Comparison of ENCODE assay signal across 2 cellular contexts in genomic region chr11:128733440-128734115, GRCh38.
A peak's percentile ranks its signal among the peaks of the same experiment; 100 is the strongest.
TF ChIP-seq lines count a peak whose summit lies in the region.

No MANE protein-coding gene starts in this region.

TF ChIP-seq in IMR-90, 13 proteins besides CTCF, POLR2A, EP300 and RAD21 (continued from another document):
- TF ChIP-seq SMC3 (IDR thresholded peaks at IDR 0.05; ENCODE audit: low read depth, low read length), result no peak
- no peak for TF ChIP-seq BHLHE40 (IDR thresholded peaks at IDR 0.05; ENCODE audit: low read depth, low read length)
- no peak for TF ChIP-seq MAZ (IDR thresholded peaks at IDR 0.05; ENCODE audit: borderline replicate concordance, low read depth, low read length)
- TF ChIP-seq RCOR1 (IDR thresholded peaks at IDR 0.05; ENCODE audit: insufficient replicate concordance, low read length), result no peak
- TF ChIP-seq ELK1 (IDR thresholded peaks at IDR 0.05; ENCODE audit: borderline replicate concordance, low read depth, low read length), result no peak
- TF ChIP-seq CEBPB (IDR thresholded peaks at IDR 0.05; ENCODE audit: low read depth, low read length), result no peak
- TF ChIP-seq RFX5 (IDR thresholded peaks at IDR 0.05; ENCODE audit: low read depth, low read length), result no peak

TF ChIP-seq in GM12878, 131 proteins besides CTCF, POLR2A, EP300 and RAD21 (continued from another document):
- TF ChIP-seq NR2C2 (IDR thresholded peaks at IDR 0.05; ENCODE audit: borderline replicate concordance, control insufficient read depth, insufficient read length, low read depth), result no peak
- no peak for TF ChIP-seq PAX8 (IDR thresholded peaks at IDR 0.05)
- no peak for TF ChIP-seq EGR1 (IDR thresholded peaks at IDR 0.05; ENCODE audit: borderline replicate concordance in 1 of 2, low read depth in 2 of 2, low read length in 2 of 2)
- TF ChIP-seq BHLHE40 (IDR thresholded peaks at IDR 0.05; ENCODE audit: borderline replicate concordance in 1 of 2, low read depth in 2 of 2, low read length in 1 of 2), result peak in 1 of 2 experiments; percentile 14; a peak in 1 of 4 replicates
- 0 out of 2 replicates have a peak, but pooled peaks have one; percentile 24 for TF ChIP-seq YY1 (IDR thresholded peaks at IDR 0.05; ENCODE audit: low read depth, low read length)
- no peak for TF ChIP-seq SKIL (IDR thresholded peaks at IDR 0.05; ENCODE audit: low read depth, poor library complexity, severe bottlenecking)
- TF ChIP-seq SIN3A (IDR thresholded peaks at IDR 0.05; ENCODE audit: low read depth, low read length), result no peak
- no peak for TF ChIP-seq USF2 (IDR thresholded peaks at IDR 0.05; ENCODE audit: borderline replicate concordance, low read depth, low read length)
- TF ChIP-seq NR2F1 (conservative IDR thresholded peaks at IDR 0.05), result 0 out of 2 replicates have a peak, but pooled peaks have one; percentile 16
- no peak for TF ChIP-seq MEF2A (IDR thresholded peaks at IDR 0.05; ENCODE audit: insufficient read depth, low read depth, low read length)
- 0 out of 2 replicates have a peak, but pooled peaks have one; percentile 13 for TF ChIP-seq MTA3 (IDR thresholded peaks at IDR 0.05; ENCODE audit: borderline replicate concordance, low read length)
- TF ChIP-seq RBBP5 (conservative IDR thresholded peaks at IDR 0.05), result no peak
- TF ChIP-seq SPI1 (IDR thresholded peaks at IDR 0.05; ENCODE audit: borderline replicate concordance, insufficient read depth, low read depth, low read length), result no peak
- no peak for TF ChIP-seq NR2C1 (IDR thresholded peaks at IDR 0.05)
- TF ChIP-seq GATAD2B (conservative IDR thresholded peaks at IDR 0.05; ENCODE audit: low read depth), result no peak
- TF ChIP-seq TCF3 (IDR thresholded peaks at IDR 0.05; ENCODE audit: borderline replicate concordance, insufficient read depth, low read depth, low read length), result no peak
- no peak for TF ChIP-seq BCL3 (IDR thresholded peaks at IDR 0.05; ENCODE audit: borderline replicate concordance, insufficient read depth, low read depth, low read length, poor library complexity, severe bottlenecking)
- TF ChIP-seq TAF1 (IDR thresholded peaks at IDR 0.05; ENCODE audit: borderline replicate concordance, low read depth, low read length), result peak; percentile 44; the same call in 1 of the 2 replicates
- no peak for TF ChIP-seq ZNF24 (IDR thresholded peaks at IDR 0.05)
- TF ChIP-seq ZZZ3 (IDR thresholded peaks at IDR 0.05; ENCODE audit: control insufficient read depth, insufficient read length, low read depth), result no peak
- TF ChIP-seq NFYA (IDR thresholded peaks at IDR 0.05; ENCODE audit: borderline replicate concordance, low read depth, low read length), result no peak
- peak; percentile 47; the same call in 1 of the 3 replicates for TF ChIP-seq POU2F2 (IDR thresholded peaks at IDR 0.05; ENCODE audit: borderline replicate concordance, low read depth, low read length)
- TF ChIP-seq MXI1 (IDR thresholded peaks at IDR 0.05; ENCODE audit: low read depth, low read length), result 0 out of 2 replicates have a peak, but pooled peaks have one; percentile 38
TF ChIP-seq in GM12878: peak in this region for 7.
